In the genomic region with DNA sequence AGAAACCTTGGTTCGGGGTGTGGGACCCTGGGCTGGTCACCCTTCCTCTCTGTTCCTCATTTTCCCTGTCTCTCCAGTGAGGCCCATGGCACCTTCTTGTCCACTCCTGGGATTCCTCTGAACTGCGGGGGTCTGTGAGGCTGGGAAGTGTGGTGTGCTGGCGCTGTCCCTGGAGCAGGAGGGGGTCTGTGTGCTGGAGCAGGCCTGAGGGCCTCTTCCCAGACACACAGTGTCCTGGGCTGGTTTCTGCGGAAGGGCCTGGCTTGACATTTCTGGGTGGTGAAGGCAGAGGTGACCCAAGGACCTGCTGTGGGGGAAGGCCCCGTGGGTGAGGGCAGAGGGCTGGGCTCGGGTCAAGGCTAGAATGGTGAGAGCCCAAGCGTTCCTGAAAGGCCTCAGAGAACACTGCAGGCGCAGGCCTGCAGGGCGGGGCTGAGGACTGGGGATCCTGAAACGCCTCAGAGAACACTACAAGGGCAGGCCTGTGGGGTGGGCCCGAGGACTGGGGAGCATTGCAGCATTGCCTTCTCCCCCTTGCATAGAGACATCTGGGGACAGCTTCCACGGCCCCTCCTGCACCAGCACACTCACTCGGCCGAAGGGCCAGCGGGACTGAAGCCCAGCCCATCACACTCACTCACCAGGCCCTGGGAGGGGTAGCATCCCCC, we compare ENCODE assay signal across 8 cellular contexts. TPM values are rescaled to one million over a fixed set of nuclear protein-coding genes. Genes with fewer than 3 reads are reported as not detected.
DNase-seq lines count a peak whose midpoint lies in the region; ATAC-seq and TF ChIP-seq lines count a peak whose summit lies in the region.

No MANE protein-coding gene starts in this region.

- DNase-seq in SK-N-SH, result no peak
- DNase-seq in heart left ventricle, result no peak
- DNase-seq in sigmoid colon, result no peak
- DNase-seq in DMS114 treated with DMSO at 0.1 percent for 48 hours (lab: John Stamatoyannopoulos, UW; ENCODE audit: unreplicated experiment), result no peak
- DNase-seq in RPMI8226, result no peak
- DNase-seq in NCI-H128 (lab: John Stamatoyannopoulos, UW; ENCODE audit: unreplicated experiment), result no peak

- H3K79me2 ChIP-seq in SK-N-SH (ENCODE audit: insufficient read depth), result no peaks in the 10 kb centered on the region

- 0 out of 2 replicates have a peak overlapping the region, but pooled peaks have one; percentile 53 for H2AFZ ChIP-seq in SK-N-SH (ENCODE audit: low read depth)

- no peaks in the 10 kb centered on the region for H3K9me3 ChIP-seq in ES-I3 (ENCODE audit: control insufficient read depth, insufficient read depth, low read length)
- H3K9me3 ChIP-seq in SK-N-SH, result no peaks in the 10 kb centered on the region
- no peaks in the 10 kb centered on the region for H3K9me3 ChIP-seq in heart left ventricle
- H3K9me3 ChIP-seq in sigmoid colon, result no peaks in the 10 kb centered on the region

- 50% methylated on average over 4 of the region's 15 CpGs for WGBS in SK-N-SH (ENCODE audit: low lambda C conversion rate)
- WGBS in heart left ventricle, 4 donors, result 66 to 80% (median 70%) methylated on average over 9 to 15 of the region's 15 CpGs
- 18 to 58% methylated on average over 15 of the region's 15 CpGs for WGBS in sigmoid colon, 2 donors

- H3K4me3 ChIP-seq in SK-N-SH (ENCODE audit: low read depth in 2 of 2, low read length in 1 of 2) (no peak overlapping the region), heart left ventricle (no peak overlapping the region), sigmoid colon (no peak overlapping the region)

- TF ChIP-seq RAD21 in SK-N-SH (IDR thresholded peaks at IDR 0.05; ENCODE audit: low read length), result no peak

- H3K9ac ChIP-seq in ES-I3 (ENCODE audit: low read depth, low read length) (peak overlapping the region; percentile 23; the same call in 1 of the 2 replicates), SK-N-SH (peak overlapping the region; percentile 38; the same call in 1 of the 2 replicates)

- ATAC-seq in heart left ventricle (peak in 2 of 4 donors; percentile 3 to 22), HG02571 (IDR thresholded peaks at IDR 0.05; ENCODE audit: unreplicated experiment) (no peak)

- H3K36me3 ChIP-seq in ES-I3 (ENCODE audit: insufficient read depth, low read length) (no peaks in the 10 kb centered on the region), SK-N-SH (replicated peaks in 1 of 2; ENCODE audit: control insufficient read depth in 1 of 2, insufficient read depth in 2 of 2, low read length in 1 of 2) (no peaks in the 10 kb centered on the region), heart left ventricle (no peaks in the 10 kb centered on the region), sigmoid colon (no peaks in the 10 kb centered on the region)

- H3K4me1 ChIP-seq in ES-I3 (ENCODE audit: insufficient read depth, low read length) (peaks cover 25% of the 10 kb centered on the region), SK-N-SH (ENCODE audit: control insufficient read depth in 1 of 2, insufficient read depth in 2 of 2, low read depth in 1 of 2, low read length in 1 of 2) (peaks cover 11 to 18% of the 10 kb centered on the region in 2 experiments; a peak in 3 of 4 replicates), heart left ventricle (peaks cover 3 to 42% (median 29%) of the 10 kb centered on the region in 12 donors), sigmoid colon (peaks cover 0 to 17% (median 11%) of the 10 kb centered on the region in 4 donors)

- TF ChIP-seq CTCF in SK-N-SH (IDR thresholded peaks at IDR 0.05) (no peak), heart left ventricle (IDR thresholded peaks at IDR 0.05) (no peak), sigmoid colon (IDR thresholded peaks at IDR 0.05) (no peak)

- H3K4me2 ChIP-seq in SK-N-SH, result peak overlapping the region; percentile 37; the same call in 1 of the 2 replicates

- H4K20me1 ChIP-seq in SK-N-SH (ENCODE audit: insufficient read depth), result no peaks in the 10 kb centered on the region

- POLR2A ChIA-PET in SK-N-SH (lab: Yijun Ruan, JAX), result interaction anchor here (1.1 kb wide), 1 partner anchor 17 kb away, joined by 3 read pairs; no protein-coding TSS in a partner anchor

- TF ChIP-seq POLR2A in heart left ventricle (IDR thresholded peaks at IDR 0.05), result no peak
- no peak for TF ChIP-seq POLR2A in sigmoid colon (IDR thresholded peaks at IDR 0.05)

- CTCF ChIA-PET in SK-N-SH (lab: Yijun Ruan, JAX), result interaction anchor here (0.6 to 8.6 kb wide), 41 partner anchors 7 to 464 kb away, joined by 3 to 188 read pairs (median 6); partner anchors contain the start of genes BAK1 and UQCC2

- H3K27me3 ChIP-seq in SK-N-SH (ENCODE audit: insufficient read depth) (no peaks in the 10 kb centered on the region), heart left ventricle (no peaks in the 10 kb centered on the region), sigmoid colon (peaks cover 6 to 18% (median 8%) of the 10 kb centered on the region in 3 donors)

- peak overlapping the region; percentile 37 to 56; a peak in 2 of 4 replicates for H3K27ac ChIP-seq in SK-N-SH (ENCODE audit: low read depth in 2 of 2, low read length in 1 of 2)
- H3K27ac ChIP-seq in heart left ventricle, result peak overlapping the region; percentile 54 to 94 (median 80)
- H3K27ac ChIP-seq in sigmoid colon, result peak overlapping the region; percentile 34 to 64 (median 52)

- no peaks in the 10 kb centered on the region for H3K9me2 ChIP-seq in SK-N-SH

- H3F3A ChIP-seq in SK-N-SH (replicated peaks; ENCODE audit: insufficient read depth), result no peaks in the 10 kb centered on the region

- intact Hi-C loops in heart left ventricle (cut with DNase I), result loop anchor here in 6 of 10 donors (1.0 to 5.0 kb wide), 8 partner anchors 30 to 110 kb away; partner anchors contain the start of gene ITPR3 (in 1 of the 6)
- intact Hi-C loops in sigmoid colon (cut with DNase I), result no loop called here

- TF ChIP-seq EP300 in SK-N-SH (IDR thresholded peaks at IDR 0.05; ENCODE audit: borderline replicate concordance in 1 of 2, low read depth in 1 of 2, low read length in 1 of 2) (no peak), sigmoid colon (IDR thresholded peaks at IDR 0.05) (no peak)

TF ChIP-seq in SK-N-SH, 30 proteins besides CTCF, POLR2A, EP300 and RAD21 (continues in another document):
- no peak for TF ChIP-seq GATA2 (CRISPR knock-in tag; IDR thresholded peaks at IDR 0.05)
- TF ChIP-seq GABPA (IDR thresholded peaks at IDR 0.05; ENCODE audit: low read depth), result no peak
- no peak for TF ChIP-seq MEF2A (IDR thresholded peaks at IDR 0.05; ENCODE audit: borderline replicate concordance, low read depth)
- no peak for TF ChIP-seq POLR2AphosphoS5 (IDR thresholded peaks at IDR 0.05; ENCODE audit: low read depth, low read length)
- no peak for TF ChIP-seq EZH2phosphoT487 (IDR thresholded peaks at IDR 0.05; ENCODE audit: borderline replicate concordance, low read depth)
- no peak for TF ChIP-seq RFX5 (IDR thresholded peaks at IDR 0.05; ENCODE audit: low read length)
- TF ChIP-seq FOSL2 (IDR thresholded peaks at IDR 0.05; ENCODE audit: borderline replicate concordance, low read depth), result no peak
- TF ChIP-seq, protein P1, sequence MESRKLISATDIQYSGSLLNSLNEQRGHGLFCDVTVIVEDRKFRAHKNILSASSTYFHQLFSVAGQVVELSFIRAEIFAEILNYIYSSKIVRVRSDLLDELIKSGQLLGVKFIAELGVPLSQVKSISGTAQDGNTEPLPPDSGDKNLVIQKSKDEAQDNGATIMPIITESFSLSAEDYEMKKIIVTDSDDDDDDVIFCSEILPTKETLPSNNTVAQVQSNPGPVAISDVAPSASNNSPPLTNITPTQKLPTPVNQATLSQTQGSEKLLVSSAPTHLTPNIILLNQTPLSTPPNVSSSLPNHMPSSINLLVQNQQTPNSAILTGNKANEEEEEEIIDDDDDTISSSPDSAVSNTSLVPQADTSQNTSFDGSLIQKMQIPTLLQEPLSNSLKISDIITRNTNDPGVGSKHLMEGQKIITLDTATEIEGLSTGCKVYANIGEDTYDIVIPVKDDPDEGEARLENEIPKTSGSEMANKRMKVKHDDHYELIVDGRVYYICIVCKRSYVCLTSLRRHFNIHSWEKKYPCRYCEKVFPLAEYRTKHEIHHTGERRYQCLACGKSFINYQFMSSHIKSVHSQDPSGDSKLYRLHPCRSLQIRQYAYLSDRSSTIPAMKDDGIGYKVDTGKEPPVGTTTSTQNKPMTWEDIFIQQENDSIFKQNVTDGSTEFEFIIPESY (IDR thresholded peaks at IDR 0.05; ENCODE audit: borderline replicate concordance, low read depth), result no peak
- no peak for TF ChIP-seq CHD2 (IDR thresholded peaks at IDR 0.05; ENCODE audit: low read length, partially characterized antibody)
- TF ChIP-seq SIN3A (IDR thresholded peaks at IDR 0.05; ENCODE audit: borderline replicate concordance, low read depth, low read length), result no peak
- TF ChIP-seq, protein P2, sequence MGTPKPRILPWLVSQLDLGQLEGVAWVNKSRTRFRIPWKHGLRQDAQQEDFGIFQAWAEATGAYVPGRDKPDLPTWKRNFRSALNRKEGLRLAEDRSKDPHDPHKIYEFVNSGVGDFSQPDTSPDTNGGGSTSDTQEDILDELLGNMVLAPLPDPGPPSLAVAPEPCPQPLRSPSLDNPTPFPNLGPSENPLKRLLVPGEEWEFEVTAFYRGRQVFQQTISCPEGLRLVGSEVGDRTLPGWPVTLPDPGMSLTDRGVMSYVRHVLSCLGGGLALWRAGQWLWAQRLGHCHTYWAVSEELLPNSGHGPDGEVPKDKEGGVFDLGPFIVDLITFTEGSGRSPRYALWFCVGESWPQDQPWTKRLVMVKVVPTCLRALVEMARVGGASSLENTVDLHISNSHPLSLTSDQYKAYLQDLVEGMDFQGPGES (IDR thresholded peaks at IDR 0.05; ENCODE audit: low read depth, low read length), result no peak
- no peak for TF ChIP-seq RCOR1 (IDR thresholded peaks at IDR 0.05; ENCODE audit: low read length)
- no peak for TF ChIP-seq FOXJ3 (CRISPR knock-in tag; IDR thresholded peaks at IDR 0.05)
- no peak for TF ChIP-seq MXI1 (IDR thresholded peaks at IDR 0.05; ENCODE audit: low read depth, low read length)
- TF ChIP-seq YY1 (IDR thresholded peaks at IDR 0.05; ENCODE audit: low read depth), result no peak
- TF ChIP-seq NRF1 (IDR thresholded peaks at IDR 0.05; ENCODE audit: low read depth, low read length), result no peak

RNA-seq across cellular contexts. Expression of gene BAK1, which starts 10.6 kb away (rescaled TPM):
- polyA plus RNA-seq in SK-N-SH (2012; rRNA removed) (15.4 and 21.2 TPM in 2 replicates), heart left ventricle (10 to 100 TPM; 18.1 to 55.3 TPM), sigmoid colon (100 to 1,000 TPM in 1 of 3 donors, 10 to 100 TPM in 2; 76.3 to 160 (median 96.9) TPM)
- polyA plus RNA-seq in SK-N-SH (2012; cell fraction: cytosol; rRNA removed), result 9.1 and 14.5 TPM in 2 replicates
- polyA plus RNA-seq in SK-N-SH (2012; cell fraction: nucleus; rRNA removed), result 16.2 and 20.5 TPM in 2 replicates
- total RNA-seq in heart left ventricle (10 to 100 TPM; 13.9 to 33.4 (median 18.9) TPM), sigmoid colon (10 to 100 TPM in 3 of 4 donors, 1 to 10 TPM in 1; 8.9 to 11.1 (median 10.4) TPM)

RNA-seq across cellular contexts. Expression of gene ITPR3, which starts 30.5 kb away (rescaled TPM):
- polyA plus RNA-seq in SK-N-SH (2012; rRNA removed) (4.7 and 8.1 TPM in 2 replicates), heart left ventricle (1 to 10 TPM; 6.1 to 8.9 TPM), sigmoid colon (10 to 100 TPM; 10.2 to 75.3 (median 20.6) TPM)
- 1.9 and 3.7 TPM in 2 replicates for polyA plus RNA-seq in SK-N-SH (2012; cell fraction: cytosol; rRNA removed)
- 22.6 and 23.4 TPM in 2 replicates for polyA plus RNA-seq in SK-N-SH (2012; cell fraction: nucleus; rRNA removed)
- total RNA-seq in heart left ventricle (10 to 100 TPM in 2 of 9 donors, 1 to 10 TPM in 7; 4.8 to 33.5 (median 7.8) TPM), sigmoid colon (10 to 100 TPM in 1 of 4 donors, 1 to 10 TPM in 3; 7.7 to 16.9 (median 9.0) TPM)
